ENCODE assay signal across 13 cellular contexts in genomic region chrX:149145845-149146285, GRCh38.
A peak's percentile ranks its signal among the peaks of the same experiment; 100 is the strongest.
DNase-seq lines count a peak whose midpoint lies in the region; ATAC-seq and TF ChIP-seq lines count a peak whose summit lies in the region.
"Had no signal": no experiment of that assay in that cellular context is flagged by ENCODE, and none has a peak within 500 bp of the region (broad histone marks: within the 10 kb centered on the region; RNA-seq: fewer than 3 reads in every experiment).

No MANE protein-coding gene starts in this region.

- H3K36me3 Mint-ChIP-seq in endodermal cell (ENCODE audit: low read depth), result no peaks in the 10 kb centered on the region
- H3K36me3 Mint-ChIP-seq: naive thymus-derived CD4-positive, alpha-beta T cell had no signal

- H3K4me3 Mint-ChIP-seq in endodermal cell, result no peak overlapping the region
- H3K4me3 Mint-ChIP-seq: activated T-cell treated with anti-CD3 and anti-CD28 coated beads, Interleukin-2, amount 50 U/mL, for 72 hours; B cell; naive thymus-derived CD4-positive, alpha-beta T cell had no signal

- H3K4me3 ChIP-seq in endodermal cell (ENCODE audit: low read length), result no peak overlapping the region

- H3K4me1 Mint-ChIP-seq in endodermal cell, result no peaks in the 10 kb centered on the region
- H3K4me1 Mint-ChIP-seq: B cell; naive thymus-derived CD4-positive, alpha-beta T cell had no signal

- no peaks in the 10 kb centered on the region for H3K4me1 ChIP-seq in endodermal cell (ENCODE audit: control insufficient read depth, insufficient read depth, low read length)
- H3K4me1 ChIP-seq: foreskin keratinocyte had no signal

- H3K27me3 Mint-ChIP-seq in endodermal cell (ENCODE audit: insufficient read depth), result no peaks in the 10 kb centered on the region
- H3K27me3 Mint-ChIP-seq: B cell; naive thymus-derived CD4-positive, alpha-beta T cell had no signal

- no peaks in the 10 kb centered on the region for H3K36me3 ChIP-seq in endodermal cell (ENCODE audit: control insufficient read depth, insufficient read depth, low read length)

- no peaks in the 10 kb centered on the region for H3K27me3 ChIP-seq in endodermal cell (ENCODE audit: control insufficient read depth, insufficient read depth, low read length, poor library complexity, severe bottlenecking)
- H3K27me3 ChIP-seq: foreskin keratinocyte had no signal

- no peak for TF ChIP-seq CTCF in endodermal cell (conservative IDR thresholded peaks at IDR 0.05)

- no peak overlapping the region for H3K27ac ChIP-seq in endodermal cell (ENCODE audit: low read depth, low read length)
- H3K27ac ChIP-seq: foreskin keratinocyte had no signal

- ATAC-seq in HG03097 (IDR thresholded peaks at IDR 0.05; ENCODE audit: low FRiP score, unreplicated experiment) (no peak), GM19455 (IDR thresholded peaks at IDR 0.05; ENCODE audit: unreplicated experiment) (no peak)
- ATAC-seq: foreskin keratinocyte; naive thymus-derived CD4-positive, alpha-beta T cell had no signal

- H3K9me3 Mint-ChIP-seq in endodermal cell, result peaks cover 48% of the 10 kb centered on the region

- no peak overlapping the region for H3K9ac ChIP-seq in endodermal cell (ENCODE audit: extremely low read depth, low read length, poor library complexity, severe bottlenecking)

- DNase-seq in EH (ENCODE audit: low read depth) (peak; percentile 1), H4 (ENCODE audit: low spot score) (peak; percentile 39), M059J (ENCODE audit: low read depth) (peak; percentile 34), endodermal cell (peak; percentile 44), NCI-H2107 treated with DMSO at 0.1 percent for 48 hours (lab: John Stamatoyannopoulos, UW; ENCODE audit: unreplicated experiment) (no peak), NAMALWA (ENCODE audit: low spot score) (no peak)
- DNase-seq: activated CD4-positive, CD25-positive, alpha-beta regulatory T cell; activated T-cell treated with anti-CD3 and anti-CD28 coated beads, Interleukin-2, amount 50 U/mL, for 72 hours; naive thymus-derived CD4-positive, alpha-beta T cell had no signal

- H3K9me3 ChIP-seq in endodermal cell (ENCODE audit: control insufficient read depth, low read length), result no peaks in the 10 kb centered on the region

- 50% methylated on average over 1 of the region's 3 CpGs; no CpG with 5 or more reads in 1 of the 2 experiments for WGBS in endodermal cell (ENCODE audit: insufficient coverage in 1 of 2, insufficient read length in 1 of 2), 2 experiments

- no peak overlapping the region for H3K27ac Mint-ChIP-seq in endodermal cell
- H3K27ac Mint-ChIP-seq: activated T-cell treated with anti-CD3 and anti-CD28 coated beads, Interleukin-2, amount 50 U/mL, for 72 hours; B cell; naive thymus-derived CD4-positive, alpha-beta T cell had no signal

Comparison
In these comparisons a context has a peak if more than half of its experiments do, and no peak if none do; other contexts are left out.
1. DNase-seq: peak in EH (single experiment), H4 (single experiment), M059J (single experiment) and endodermal cell (single experiment); none in NCI-H2107 treated with DMSO at 0.1 percent for 48 hours (single experiment) and NAMALWA (single experiment).